In genomic region chr19:12656899-12657571, GRCh38 we compare ENCODE assay signal across 16 cellular contexts. TPM values are rescaled to one million over a fixed set of nuclear protein-coding genes. Genes with fewer than 3 reads are reported as not detected.
DNase-seq lines count a peak whose midpoint lies in the region; ATAC-seq and TF ChIP-seq lines count a peak whose summit lies in the region.
"Had no signal": no experiment of that assay in that cellular context is flagged by ENCODE, and none has a peak within 500 bp of the region (broad histone marks: within the 10 kb centered on the region; RNA-seq: fewer than 3 reads in every experiment).

No MANE protein-coding gene starts in this region.

- H3K9ac ChIP-seq in DND-41 (ENCODE audit: low read depth, low read length): no peak overlapping the region

- no peaks in the 10 kb centered on the region; the same call in 1 of the 2 replicates for H4K20me1 ChIP-seq in DND-41 (ENCODE audit: insufficient read depth, low read length)

- TF ChIP-seq CTCF in DND-41 (IDR thresholded peaks at IDR 0.05; ENCODE audit: borderline replicate concordance, extremely low read depth, low read length, poor library complexity, severe bottlenecking) (no peak), lower lobe of right lung (IDR thresholded peaks at IDR 0.05) (no peak)
- TF ChIP-seq CTCF in activated CD8-positive, alpha-beta T cell treated with anti-CD3 and anti-CD28 coated beads for 36 hours (IDR thresholded peaks at IDR 0.05): no peak

- DNase-seq in AG08396 (ENCODE audit: low spot score) (peak; percentile 36), DND-41 (peak; percentile 43), lower lobe of right lung (no peak), HCEC 1CT (no peak)
- peak; percentile 69 for DNase-seq in activated CD8-positive, alpha-beta T cell treated with anti-CD3 and anti-CD28 coated beads for 36 hours
- DNase-seq: NCI-H187; NK-92 treated with Interleukin-12 subunit alpha and Interleukin-12 subunit beta, amount 100 ng/mL, for 24 hours; stimulated activated naive CD4-positive, alpha-beta T cell treated with Interleukin-2 at 50 U/mL for 16 hours had no signal

- H3K4me1 Mint-ChIP-seq in activated CD8-positive, alpha-beta T cell treated with anti-CD3 and anti-CD28 coated beads for 36 hours (ENCODE audit: low read depth): no peaks in the 10 kb centered on the region

- no peak overlapping the region for H2AFZ ChIP-seq in DND-41 (ENCODE audit: low read depth, low read length)

- H3K36me3 ChIP-seq in DND-41 (ENCODE audit: insufficient read depth, low read length): peaks cover 49% of the 10 kb centered on the region
- H3K36me3 ChIP-seq in lower lobe of right lung: peaks cover 81% of the 10 kb centered on the region
- H3K36me3 ChIP-seq: prostate gland had no signal

- H3K9me3 Mint-ChIP-seq in activated CD8-positive, alpha-beta T cell treated with anti-CD3 and anti-CD28 coated beads for 36 hours: no peaks in the 10 kb centered on the region
- H3K9me3 Mint-ChIP-seq: activated T-helper 1 cell treated with anti-CD3 and anti-CD28 coated beads, Interleukin-12 subunit alpha, Interleukin-12 subunit beta, Interleukin-2, Interleukin-4 antibody, amounts not matched to agents 30 ng/mL and 10 ng/mL and 1 ng/mL, durations not matched to agents 14 hours and 24 hours and 36 hours had no signal

- no peaks in the 10 kb centered on the region for H3K27me3 Mint-ChIP-seq in activated CD8-positive, alpha-beta T cell treated with anti-CD3 and anti-CD28 coated beads for 36 hours

- no peak overlapping the region for H3K27ac Mint-ChIP-seq in activated CD8-positive, alpha-beta T cell treated with anti-CD3 and anti-CD28 coated beads for 36 hours
- H3K27ac Mint-ChIP-seq: activated T-helper 1 cell treated with anti-CD3 and anti-CD28 coated beads, Interleukin-12 subunit alpha, Interleukin-12 subunit beta, Interleukin-2, Interleukin-4 antibody, amounts not matched to agents 30 ng/mL and 10 ng/mL and 1 ng/mL, durations not matched to agents 14 hours and 24 hours and 36 hours had no signal

- TF ChIP-seq POLR2A in GM18505 (IDR thresholded peaks at IDR 0.05; ENCODE audit: borderline replicate concordance, extremely low read depth, insufficient read depth, insufficient read length): no peak

- H3K4me2 ChIP-seq in DND-41 (ENCODE audit: insufficient read depth, low read length): no peak overlapping the region

- H3K9me3 ChIP-seq in DND-41 (ENCODE audit: insufficient read depth, low read length, severe bottlenecking) (no peaks in the 10 kb centered on the region), lower lobe of right lung (no peaks in the 10 kb centered on the region)
- H3K9me3 ChIP-seq: ascending aorta, prostate gland had no signal

- no peak overlapping the region for H3K4me3 Mint-ChIP-seq in activated CD8-positive, alpha-beta T cell treated with anti-CD3 and anti-CD28 coated beads for 36 hours
- H3K4me3 Mint-ChIP-seq: activated T-helper 1 cell treated with anti-CD3 and anti-CD28 coated beads, Interleukin-12 subunit alpha, Interleukin-12 subunit beta, Interleukin-2, Interleukin-4 antibody, amounts not matched to agents 30 ng/mL and 10 ng/mL and 1 ng/mL, durations not matched to agents 14 hours and 24 hours and 36 hours had no signal

- H3K27me3 ChIP-seq in DND-41 (ENCODE audit: insufficient read depth, low read length, poor library complexity) (no peaks in the 10 kb centered on the region), lower lobe of right lung (ENCODE audit: low read depth) (no peaks in the 10 kb centered on the region)
- H3K27me3 ChIP-seq: ascending aorta had no signal

- CTCF ChIA-PET in activated CD8-positive, alpha-beta T cell treated with anti-CD3 and anti-CD28 coated beads for 36 hours (lab: Charles Lee): no interaction called here

- POLR2A ChIA-PET in activated CD8-positive, alpha-beta T cell treated with anti-CD3 and anti-CD28 coated beads for 36 hours (lab: Charles Lee): interaction anchor here (1.1 kb wide), 1 partner anchor 17 kb away, joined by 4 read pairs; no protein-coding TSS in a partner anchor

- no peak overlapping the region for H3K27ac ChIP-seq in DND-41 (ENCODE audit: low read length)
- no peak overlapping the region for H3K27ac ChIP-seq in lower lobe of right lung
- H3K27ac ChIP-seq: ascending aorta, C4-2B, prostate gland had no signal

- H3K4me1 ChIP-seq in DND-41 (ENCODE audit: insufficient read depth, low read length) (no peaks in the 10 kb centered on the region), lower lobe of right lung (no peaks in the 10 kb centered on the region)
- H3K4me1 ChIP-seq: ascending aorta, prostate gland had no signal

- peaks cover 59% of the 10 kb centered on the region for H3K36me3 Mint-ChIP-seq in activated CD8-positive, alpha-beta T cell treated with anti-CD3 and anti-CD28 coated beads for 36 hours (ENCODE audit: low read depth)

- ATAC-seq in DND-41 (ENCODE audit: insufficient read depth, low read depth): peak; percentile 50; the same call in 2 of the 3 replicates
- peak; percentile 86 for ATAC-seq in activated CD8-positive, alpha-beta T cell treated with anti-CD3 and anti-CD28 coated beads for 36 hours
- peak; percentile 13 to 36 for ATAC-seq in lower lobe of right lung
- ATAC-seq in HG03378 (IDR thresholded peaks at IDR 0.05; ENCODE audit: unreplicated experiment): no peak
- no peak for ATAC-seq in GM18505 (IDR thresholded peaks at IDR 0.05; ENCODE audit: unreplicated experiment)

- H3K4me3 ChIP-seq in DND-41 (ENCODE audit: low read depth in 1 of 2, low read length in 2 of 2) (no peak overlapping the region), lower lobe of right lung (no peak overlapping the region)
- H3K4me3 ChIP-seq: ascending aorta, prostate gland had no signal

- intact Hi-C loops in activated CD8-positive, alpha-beta T cell treated with anti-CD3 and anti-CD28 coated beads for 36 hours (cut with micrococcal nuclease): no loop called here
- intact Hi-C loops in lower lobe of right lung (cut with DNase I): no loop called here

- no peaks in the 10 kb centered on the region for H3K79me2 ChIP-seq in DND-41 (ENCODE audit: insufficient read depth, low read length)

RNA-seq across cellular contexts. Expression of gene MAN2B1, which starts 9.5 kb away (rescaled TPM):
- total RNA-seq in activated CD8-positive, alpha-beta T cell treated with anti-CD3 and anti-CD28 coated beads for 36 hours: 100 to 1,000 TPM; 127 to 135 TPM
- total RNA-seq in lower lobe of right lung: 251 TPM

RNA-seq across cellular contexts. Expression of gene WDR83, which starts 9.6 kb away (rescaled TPM):
- 10 to 100 TPM; 17.5 to 23.2 TPM for total RNA-seq in activated CD8-positive, alpha-beta T cell treated with anti-CD3 and anti-CD28 coated beads for 36 hours
- total RNA-seq in lower lobe of right lung: 8.6 TPM

RNA-seq across cellular contexts. Expression of gene DHPS, which starts 24.6 kb away (rescaled TPM):
- 100 to 1,000 TPM; 113 TPM for total RNA-seq in activated CD8-positive, alpha-beta T cell treated with anti-CD3 and anti-CD28 coated beads for 36 hours
- total RNA-seq in lower lobe of right lung: 77.0 TPM

RNA-seq across cellular contexts. Expression of gene GNG14, which starts 30.8 kb away (rescaled TPM):
- not detected for total RNA-seq in activated CD8-positive, alpha-beta T cell treated with anti-CD3 and anti-CD28 coated beads for 36 hours
- total RNA-seq in lower lobe of right lung: not detected
- total RNA-seq: ascending aorta, fibroblast of villous mesenchyme, LHCN-M2, prostate gland had no signal

RNA-seq across cellular contexts. Expression of gene FBXW9, which starts 39.4 kb away (rescaled TPM):
- 10 to 100 TPM in 1 of 2 experiments, 1 to 10 TPM in 1; 9.9 to 10.8 TPM for total RNA-seq in activated CD8-positive, alpha-beta T cell treated with anti-CD3 and anti-CD28 coated beads for 36 hours
- total RNA-seq in lower lobe of right lung: 6.0 TPM

Comparison
In these comparisons a context has a peak if more than half of its experiments do, and no peak if none do; other contexts are left out.
1. DNase-seq: peak in AG08396 (single experiment), DND-41 (single experiment) and activated CD8-positive, alpha-beta T cell treated with anti-CD3 and anti-CD28 coated beads for 36 hours (single experiment); none in lower lobe of right lung (single experiment) and HCEC 1CT (single experiment).
2. ATAC-seq: peak in DND-41 (single experiment), activated CD8-positive, alpha-beta T cell treated with anti-CD3 and anti-CD28 coated beads for 36 hours (single experiment) and lower lobe of right lung (2 of 2); none in HG03378 (single experiment) and GM18505 (single experiment).